Comparison of ENCODE assay signal across 8 cellular contexts in the genomic region with DNA sequence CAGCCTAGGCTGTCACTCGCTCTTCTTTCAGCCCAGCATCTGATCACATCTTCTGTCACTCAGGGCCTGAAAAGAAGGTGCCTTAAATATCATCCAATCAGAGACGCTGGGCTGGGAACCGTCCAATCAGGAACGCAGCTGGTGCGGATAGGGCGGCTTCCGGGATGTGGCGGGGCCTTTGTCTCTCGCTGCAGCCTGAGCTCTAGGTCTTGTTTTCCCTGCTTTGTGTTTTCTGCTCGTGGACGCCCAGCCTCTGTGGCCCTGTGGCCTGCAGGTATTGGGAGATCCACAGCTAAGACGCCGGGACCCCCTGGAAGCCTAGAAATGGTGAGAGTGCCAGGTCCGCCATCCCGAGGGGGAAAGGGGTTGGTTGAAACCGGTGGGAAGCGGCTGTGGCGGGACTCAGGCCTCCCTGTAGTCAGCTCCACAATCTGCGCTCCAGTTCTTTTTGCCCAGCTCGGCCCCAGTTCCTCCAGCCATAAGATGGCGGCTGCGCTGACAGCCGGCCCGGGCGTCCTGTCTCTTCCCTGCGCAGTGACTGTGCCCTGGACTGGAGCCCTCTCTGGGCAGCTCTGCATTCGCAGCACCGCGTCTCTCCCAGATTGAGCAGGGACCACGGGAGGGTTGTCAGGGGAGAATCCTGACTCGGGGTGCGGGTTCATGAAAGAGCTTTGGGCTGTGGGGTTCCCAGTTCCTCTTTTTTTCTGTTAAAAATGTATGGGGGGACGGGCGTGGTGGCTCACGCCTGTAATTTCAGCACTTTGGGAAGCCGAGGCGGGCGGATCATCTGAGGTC. TPM values are rescaled to one million over a fixed set of nuclear protein-coding genes. Genes with fewer than 3 reads are reported as not detected.
DNase-seq lines count a peak whose midpoint lies in the region; ATAC-seq and TF ChIP-seq lines count a peak whose summit lies in the region.

Gene ZNF85 (plus strand): TSS at position 175 of the 795 bp plus-strand sequence. CDS start 150 bp downstream, at position 325.

- H3K27me3 ChIP-seq in foreskin keratinocyte = no peaks in the 10 kb centered on the region
- H3K27me3 ChIP-seq in neural progenitor cell = no peaks in the 10 kb centered on the region
- H3K27me3 ChIP-seq in stomach smooth muscle (ENCODE audit: control insufficient read depth in 1 of 2, insufficient read depth in 2 of 2, low read length in 2 of 2) = no peaks in the 10 kb centered on the region

- H3K9me3 ChIP-seq in neural progenitor cell (ENCODE audit: low read depth) (no peaks in the 10 kb centered on the region), stomach smooth muscle (ENCODE audit: control insufficient read depth in 2 of 2, low read length in 2 of 2) (no peaks in the 10 kb centered on the region)

- DNase-seq in D341Med (ENCODE audit: low spot score) (peak; percentile 88), HuH-7.5 (ENCODE audit: low spot score) (peak; percentile 71), SHP77 (lab: John Stamatoyannopoulos, UW) (peak; percentile 92 to 93), foreskin keratinocyte (peak; percentile 78 to 89), neural progenitor cell (ENCODE audit: low spot score) (peak; percentile 96)
- DNase-seq in activated gamma-delta T cell treated with anti-CD3 and anti-CD28 coated beads, Interleukin-2, amount 50 U/mL, for 16 hours (ENCODE audit: low read depth) = peak; percentile 87

- H2AFZ ChIP-seq in neural progenitor cell (replicated peaks) = peak within 1 kb of the TSS; percentile 94

- H3K9ac ChIP-seq in neural progenitor cell (peak within 1 kb of the TSS; percentile 96), stomach smooth muscle (ENCODE audit: low read length in 2 of 2) (peak within 1 kb of the TSS; percentile 89 to 90)

- ATAC-seq in GM21447 (IDR thresholded peaks at IDR 0.05; ENCODE audit: unreplicated experiment) = peak; percentile 97
- peak; percentile 97 for ATAC-seq in foreskin keratinocyte

- H3F3A ChIP-seq in neural progenitor cell (ENCODE audit: low read depth) = peaks cover 9% of the 10 kb centered on the region

- H3K4me3 ChIP-seq in neural progenitor cell = peak within 1 kb of the TSS; percentile 86
- peak within 1 kb of the TSS; percentile 86 to 91 for H3K4me3 ChIP-seq in stomach smooth muscle (ENCODE audit: low read length in 2 of 2)

- peaks cover 35% of the 10 kb centered on the region for H3K36me3 Mint-ChIP-seq in neural progenitor cell

- H3K27ac ChIP-seq in foreskin keratinocyte (peak within 1 kb of the TSS; percentile 71), neural progenitor cell (peak within 1 kb of the TSS; percentile 100), stomach smooth muscle (ENCODE audit: low read length) (peak within 1 kb of the TSS; percentile 88)

- no peak for TF ChIP-seq CTCF in foreskin keratinocyte (conservative IDR thresholded peaks at IDR 0.05)
- no peak for TF ChIP-seq CTCF in neural progenitor cell (IDR thresholded peaks at IDR 0.05)

- H3K4me3 Mint-ChIP-seq in neural progenitor cell = peak within 1 kb of the TSS; percentile 98

- no peaks in the 10 kb centered on the region for H4K20me1 ChIP-seq in neural progenitor cell (ENCODE audit: low read depth)

- H3K9me3 Mint-ChIP-seq in neural progenitor cell = peaks cover 54% of the 10 kb centered on the region

- peaks cover 49% of the 10 kb centered on the region for H3K79me2 ChIP-seq in neural progenitor cell (ENCODE audit: low read depth)

- peak within 1 kb of the TSS; percentile 85 for H3K4me2 ChIP-seq in neural progenitor cell

- H3K36me3 ChIP-seq in neural progenitor cell (no peaks in the 10 kb centered on the region), stomach smooth muscle (ENCODE audit: control insufficient read depth in 2 of 2, insufficient read depth in 2 of 2, low read length in 2 of 2) (no peaks in the 10 kb centered on the region)

- H3K27ac Mint-ChIP-seq in neural progenitor cell = peak within 1 kb of the TSS; percentile 99

- H3K4me1 ChIP-seq in foreskin keratinocyte = no peaks in the 10 kb centered on the region
- peaks cover 11% of the 10 kb centered on the region for H3K4me1 ChIP-seq in neural progenitor cell
- peaks cover 3% of the 10 kb centered on the region for H3K4me1 ChIP-seq in stomach smooth muscle (ENCODE audit: control insufficient read depth, insufficient read depth, low read length)

- peaks cover 4% of the 10 kb centered on the region for H3K4me1 Mint-ChIP-seq in neural progenitor cell

- H3K27me3 Mint-ChIP-seq in neural progenitor cell (ENCODE audit: insufficient read depth, low read depth) = peaks cover 7% of the 10 kb centered on the region

RNA-seq across cellular contexts. Expression of gene ZNF85, which starts in this region (rescaled TPM):
- total RNA-seq in foreskin keratinocyte (8.2 and 8.9 TPM in 2 replicates), neural progenitor cell (ENCODE audit: low replicate concordance) (29.3 and 48.3 TPM in 2 replicates)
- polyA plus RNA-seq in foreskin keratinocyte = 3.9 and 4.6 TPM in 2 replicates

Comparison
In these comparisons a context has a peak if more than half of its experiments do, and no peak if none do; other contexts are left out.
1. Peak in every context shown above with its lines: DNase-seq, ATAC-seq, H3K4me3 ChIP-seq and H3K27ac ChIP-seq.